8 cellular contexts compared by ENCODE assay signal in genomic region chr14:24232121-24232644, GRCh38. TPM values are rescaled to one million over a fixed set of nuclear protein-coding genes. Genes with fewer than 3 reads are reported as not detected.
DNase-seq lines count a peak whose midpoint lies in the region; ATAC-seq, FAIRE-seq and TF ChIP-seq lines count a peak whose summit lies in the region.

NEDD8 (minus strand) TSS chr14:24232367; CDS start chr14:24232267, 100 bp downstream.

- intact Hi-C loops in breast epithelium (cut with DNase I; ENCODE audit: low total_unique reads) = no loop called here

- TF ChIP-seq CTCF in WERI-Rb-1 (IDR thresholded peaks at IDR 0.05; ENCODE audit: low read depth, low read length) = no peak
- TF ChIP-seq CTCF in breast epithelium (IDR thresholded peaks at IDR 0.05) = no peak

- DNase-seq in NCI-H2227 (lab: John Stamatoyannopoulos, UW; ENCODE audit: unreplicated experiment) = peak; percentile 91
- peak; percentile 81 for DNase-seq in WERI-Rb-1
- peak; percentile 90 to 92 for DNase-seq in breast epithelium (ENCODE audit: low spot score in 2 of 2)
- DNase-seq in iPS-NIHi11 (ENCODE audit: low spot score) = peak; percentile 83
- peak; percentile 94 for DNase-seq in small intestine

- no peak for FAIRE-seq in small intestine (lab: Jason Lieb, UNC)

- 0 to 1% (median 1%) methylated on average over 28 to 30 of the region's 30 CpGs for WGBS in small intestine, 3 donors

- ATAC-seq in GM18907 (IDR thresholded peaks at IDR 0.05; ENCODE audit: unreplicated experiment) (peak; percentile 77), HG03139 (IDR thresholded peaks at IDR 0.05; ENCODE audit: unreplicated experiment) (peak; percentile 63)

- H2AFZ ChIP-seq in ACC112 (ENCODE audit: low read length, unreplicated experiment) = peak within 1 kb of the TSS; percentile 98

- H3K9me3 ChIP-seq in WERI-Rb-1 (ENCODE audit: severe bottlenecking) (no peaks in the 10 kb centered on the region), breast epithelium (no peaks in the 10 kb centered on the region), small intestine (ENCODE audit: control insufficient read depth, low read depth) (no peaks in the 10 kb centered on the region)

- H3K36me3 ChIP-seq in ACC112 (ENCODE audit: insufficient read depth, low read length) (peaks cover 23% of the 10 kb centered on the region; the same call in 1 of the 2 replicates), WERI-Rb-1 (peaks cover 30% of the 10 kb centered on the region), breast epithelium (no peaks in the 10 kb centered on the region), small intestine (ENCODE audit: control insufficient read depth in 2 of 2, insufficient read depth in 2 of 2, low read length in 2 of 2) (peaks cover 4% of the 10 kb centered on the region in 2 donors)

- H3K27me3 ChIP-seq in ACC112 (ENCODE audit: insufficient read depth, low read length) = no peaks in the 10 kb centered on the region
- no peaks in the 10 kb centered on the region for H3K27me3 ChIP-seq in WERI-Rb-1 (ENCODE audit: insufficient read depth, low read depth, severe bottlenecking)
- no peaks in the 10 kb centered on the region for H3K27me3 ChIP-seq in breast epithelium
- no peaks in the 10 kb centered on the region for H3K27me3 ChIP-seq in small intestine (ENCODE audit: control insufficient read depth in 2 of 2, insufficient read depth in 2 of 2, low read length in 2 of 2)

- peak within 1 kb of the TSS; percentile 95 for H3K4me3 ChIP-seq in ACC112 (ENCODE audit: low read depth, low read length)
- peak within 1 kb of the TSS; percentile 71 for H3K4me3 ChIP-seq in WERI-Rb-1 (ENCODE audit: low read depth, low read length)
- peak within 1 kb of the TSS; percentile 80 to 95 (median 90) for H3K4me3 ChIP-seq in breast epithelium
- H3K4me3 ChIP-seq in small intestine (ENCODE audit: low read depth in 1 of 2, low read length in 2 of 2) = peak within 1 kb of the TSS; percentile 57 to 63

- TF ChIP-seq POLR2A in breast epithelium (IDR thresholded peaks at IDR 0.05) = peak; percentile 63

- peak within 1 kb of the TSS; percentile 92 for H3K27ac ChIP-seq in ACC112 (ENCODE audit: low read depth, low read length)
- H3K27ac ChIP-seq in WERI-Rb-1 = peak within 1 kb of the TSS; percentile 93
- peak within 1 kb of the TSS; percentile 90 to 92 for H3K27ac ChIP-seq in breast epithelium
- peak within 1 kb of the TSS; percentile 74 to 93 for H3K27ac ChIP-seq in small intestine (ENCODE audit: low read depth in 1 of 2, low read length in 1 of 2)

- peaks cover 30% of the 10 kb centered on the region for H3K4me1 ChIP-seq in ACC112 (ENCODE audit: control insufficient read depth, insufficient read depth, low read length, unreplicated experiment)
- peaks cover 5 to 27% of the 10 kb centered on the region in 2 donors for H3K4me1 ChIP-seq in breast epithelium
- H3K4me1 ChIP-seq in small intestine (ENCODE audit: control insufficient read depth in 2 of 2, insufficient read depth in 1 of 2, low read depth in 1 of 2, low read length in 1 of 2) = peaks cover 2 to 9% of the 10 kb centered on the region in 2 donors

- peaks cover 71% of the 10 kb centered on the region for H3K79me2 ChIP-seq in ACC112 (ENCODE audit: control insufficient read depth, insufficient read depth, low read length, unreplicated experiment)

RNA-seq across cellular contexts. Expression of gene NEDD8, which starts in this region (rescaled TPM):
- total RNA-seq in breast epithelium = 100 to 1,000 TPM; 118 to 165 (median 150) TPM
- polyA plus RNA-seq in small intestine = 100 to 1,000 TPM; 182 to 225 (median 217) TPM

Comparison
In these comparisons a context has a peak if more than half of its experiments do, and no peak if none do; other contexts are left out.
1. Peak in every context shown above with its lines: DNase-seq, ATAC-seq, H3K4me3 ChIP-seq and H3K27ac ChIP-seq.